In genomic region chr14:36438883-36439282, GRCh38 we compare ENCODE assay signal across 24 cellular contexts.
"Had no signal": no experiment of that assay in that cellular context is flagged by ENCODE, and none has a peak within 500 bp of the region (broad histone marks: within the 10 kb centered on the region; RNA-seq: fewer than 3 reads in every experiment).

No MANE protein-coding gene starts in this region.

- DNase-seq: activated CD4-positive, alpha-beta T cell treated with anti-CD3 and anti-CD28 coated beads for 48 hours; activated CD4-positive, alpha-beta T cell treated with anti-CD3 and anti-CD28 coated beads, Interleukin-2, amount 50 U/mL, for 48 hours; activated CD8-positive, alpha-beta memory T cell treated with anti-CD3 and anti-CD28 coated beads for 24 hours; activated effector memory CD4-positive, alpha-beta T cell treated with Interleukin-2 at 50 U/mL for 16 hours; activated naive CD4-positive, alpha-beta T cell treated with anti-CD3 and anti-CD28 coated beads for 36 hours; activated naive CD8-positive, alpha-beta T cell treated with anti-CD3 and anti-CD28 coated beads, Interleukin-2, amount 10 ng/mL, durations not matched to agents 7 days and 5 days; cerebellar nuclear complex; colonic mucosa; effector CD8-positive, alpha-beta T cell; esophagus squamous epithelium; foreskin melanocyte; heart right ventricle; kidney glomerular epithelial cell; lower lobe of right lung; mesendoderm; nephron progenitor cell; right lobe of liver; stimulated activated CD4-positive, alpha-beta T cell treated with anti-CD3 and anti-CD28 coated beads, Interleukin-4, amount 100 ng/mL, for 24 hours; stimulated activated naive CD8-positive, alpha-beta T cell treated with anti-CD3 and anti-CD28 coated beads, Interleukin-15, amount 100 ng/mL, for 72 hours; T-helper 9 cell; thyroid gland; upper lobe of right lung had no signal

- FAIRE-seq: endometrium, TTC549 had no signal
